ENCODE assay signal across 9 cellular contexts in genomic region chr2:207847807-207848544, GRCh38.
DNase-seq lines count a peak whose midpoint lies in the region; ATAC-seq and TF ChIP-seq lines count a peak whose summit lies in the region.
"Had no signal": no experiment of that assay in that cellular context is flagged by ENCODE, and none has a peak within 500 bp of the region (broad histone marks: within the 10 kb centered on the region; RNA-seq: fewer than 3 reads in every experiment).

No MANE protein-coding gene starts in this region.

- H3K27ac ChIP-seq in right atrium auricular region = peak overlapping the region in 1 of 2 donors; percentile 30
- peak overlapping the region in 1 of 2 donors; percentile 41 for H3K27ac ChIP-seq in aorta (ENCODE audit: low read depth in 1 of 2, low read length in 2 of 2)

- no peaks in the 10 kb centered on the region for H3K27me3 Mint-ChIP-seq in activated CD8-positive, alpha-beta T cell treated with anti-CD3 and anti-CD28 coated beads, Interleukin-2, amount 10 ng/mL, durations not matched to agents 7 days and 5 days (ENCODE audit: low read depth)
- H3K27me3 Mint-ChIP-seq: activated CD4-positive, alpha-beta memory T cell treated with anti-CD3 and anti-CD28 coated beads for 36 hours had no signal

- DNase-seq in Right ventricle myocardium superior = no peak
- DNase-seq in right atrium auricular region (ENCODE audit: low spot score) = no peak
- DNase-seq in activated CD8-positive, alpha-beta T cell treated with anti-CD3 and anti-CD28 coated beads, Interleukin-2, amount 10 ng/mL, durations not matched to agents 7 days and 5 days = no peak
- DNase-seq in kidney glomerular epithelial cell (lab: John Stamatoyannopoulos, UW) = peak; percentile 90
- DNase-seq in aorta = no peak
- no peak for DNase-seq in activated CD4-positive, alpha-beta T cell treated with anti-CD3 and anti-CD28 coated beads for 48 hours
- no peak for DNase-seq in activated CD4-positive, alpha-beta T cell treated with anti-CD3 and anti-CD28 coated beads for 4 hours
- DNase-seq: activated CD4-positive, alpha-beta memory T cell treated with anti-CD3 and anti-CD28 coated beads for 36 hours had no signal

- H3K4me3 ChIP-seq in right atrium auricular region = no peak overlapping the region
- no peak overlapping the region for H3K4me3 ChIP-seq in aorta (ENCODE audit: low read length in 2 of 2)

- H3K36me3 ChIP-seq in right atrium auricular region (no peaks in the 10 kb centered on the region), aorta (ENCODE audit: control insufficient read depth in 1 of 2, insufficient read depth in 2 of 2, low read length in 1 of 2) (no peaks in the 10 kb centered on the region)

- TF ChIP-seq CTCF in right atrium auricular region (IDR thresholded peaks at IDR 0.05) = no peak

- H3K27me3 ChIP-seq in right atrium auricular region (no peaks in the 10 kb centered on the region), aorta (ENCODE audit: control insufficient read depth in 1 of 2, insufficient read depth in 2 of 2, low read length in 1 of 2) (no peaks in the 10 kb centered on the region)

- H3K36me3 Mint-ChIP-seq in activated CD8-positive, alpha-beta T cell treated with anti-CD3 and anti-CD28 coated beads, Interleukin-2, amount 10 ng/mL, durations not matched to agents 7 days and 5 days (ENCODE audit: low read depth) = no peaks in the 10 kb centered on the region
- H3K36me3 Mint-ChIP-seq: activated CD4-positive, alpha-beta memory T cell treated with anti-CD3 and anti-CD28 coated beads for 36 hours had no signal

- H3K4me1 Mint-ChIP-seq in activated CD8-positive, alpha-beta T cell treated with anti-CD3 and anti-CD28 coated beads, Interleukin-2, amount 10 ng/mL, durations not matched to agents 7 days and 5 days (ENCODE audit: low read depth) = peaks cover 10% of the 10 kb centered on the region

- peak; percentile 72 for ATAC-seq in Right ventricle myocardium superior (ENCODE audit: poor library complexity)
- ATAC-seq in activated CD8-positive, alpha-beta T cell treated with anti-CD3 and anti-CD28 coated beads, Interleukin-2, amount 10 ng/mL, durations not matched to agents 7 days and 5 days = no peak
- peak; percentile 44 for ATAC-seq in aorta (ENCODE audit: low FRiP score)
- ATAC-seq in HG02798 (IDR thresholded peaks at IDR 0.05; ENCODE audit: poor library complexity, unreplicated experiment) = no peak

- intact Hi-C loops in Right ventricle myocardium superior (cut with DNase I) (no loop called here), aorta (cut with DNase I) (no loop called here)

- CTCF ChIA-PET in activated CD8-positive, alpha-beta T cell treated with anti-CD3 and anti-CD28 coated beads, Interleukin-2, amount 10 ng/mL, durations not matched to agents 7 days and 5 days (lab: Charles Lee) = no interaction called here

- POLR2A ChIA-PET in activated CD8-positive, alpha-beta T cell treated with anti-CD3 and anti-CD28 coated beads, Interleukin-2, amount 10 ng/mL, durations not matched to agents 7 days and 5 days (lab: Charles Lee) = interaction anchor here (0.6 kb wide), 1 partner anchor 171 kb away, joined by 5 read pairs; no protein-coding TSS in a partner anchor

- no peaks in the 10 kb centered on the region for H3K9me3 Mint-ChIP-seq in activated CD8-positive, alpha-beta T cell treated with anti-CD3 and anti-CD28 coated beads, Interleukin-2, amount 10 ng/mL, durations not matched to agents 7 days and 5 days (ENCODE audit: insufficient read depth)
- H3K9me3 Mint-ChIP-seq: activated CD4-positive, alpha-beta memory T cell treated with anti-CD3 and anti-CD28 coated beads for 36 hours had no signal

- H3K9me3 ChIP-seq in right atrium auricular region (no peaks in the 10 kb centered on the region), aorta (ENCODE audit: control insufficient read depth, low read length) (no peaks in the 10 kb centered on the region)

- H3K4me3 Mint-ChIP-seq in activated CD8-positive, alpha-beta T cell treated with anti-CD3 and anti-CD28 coated beads, Interleukin-2, amount 10 ng/mL, durations not matched to agents 7 days and 5 days = no peak overlapping the region
- H3K4me3 Mint-ChIP-seq: activated CD4-positive, alpha-beta memory T cell treated with anti-CD3 and anti-CD28 coated beads for 36 hours had no signal

- peak overlapping the region; percentile 16 for H3K27ac Mint-ChIP-seq in activated CD8-positive, alpha-beta T cell treated with anti-CD3 and anti-CD28 coated beads, Interleukin-2, amount 10 ng/mL, durations not matched to agents 7 days and 5 days
- H3K27ac Mint-ChIP-seq: activated CD4-positive, alpha-beta memory T cell treated with anti-CD3 and anti-CD28 coated beads for 36 hours had no signal

- WGBS in aorta, 2 donors = 21% methylated on average over 4 of the region's 4 CpGs

- peaks cover 0 to 17% of the 10 kb centered on the region in 2 donors for H3K4me1 ChIP-seq in right atrium auricular region
- H3K4me1 ChIP-seq in aorta (ENCODE audit: control insufficient read depth in 1 of 2, insufficient read depth in 2 of 2, low read length in 2 of 2) = peaks cover 1 to 3% of the 10 kb centered on the region in 2 donors

Comparison
In these comparisons a context has a peak if more than half of its experiments do, and no peak if none do; other contexts are left out.
1. ATAC-seq: peak in Right ventricle myocardium superior (single experiment) and aorta (single experiment); none in activated CD8-positive, alpha-beta T cell treated with anti-CD3 and anti-CD28 coated beads, Interleukin-2, amount 10 ng/mL, durations not matched to agents 7 days and 5 days (single experiment) and HG02798 (single experiment).